In the genomic region with DNA sequence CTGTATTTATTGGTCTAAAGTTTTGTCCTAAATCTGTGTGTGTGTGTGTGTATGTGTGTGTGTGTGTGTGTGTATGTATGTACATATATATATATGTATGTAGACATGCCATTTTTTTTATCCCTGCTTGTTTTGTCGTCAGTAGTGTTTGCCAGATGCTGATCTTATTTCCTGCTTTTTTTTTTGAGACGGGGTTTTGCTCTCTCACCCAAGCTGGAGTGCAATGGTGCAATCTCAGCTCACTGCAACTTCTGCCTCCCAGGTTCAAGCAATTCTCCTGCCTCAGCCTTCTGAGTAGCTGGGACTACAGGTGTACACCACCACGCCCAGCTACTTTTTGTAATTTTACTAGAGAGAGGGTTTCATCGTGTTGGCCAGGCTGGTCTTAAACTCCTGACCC, we compare ENCODE assay signal across 8 cellular contexts. TPM values are rescaled to one million over a fixed set of nuclear protein-coding genes. Genes with fewer than 3 reads are reported as not detected.
DNase-seq lines count a peak whose midpoint lies in the region; ATAC-seq and TF ChIP-seq lines count a peak whose summit lies in the region.
"Not testable (repeated sequence)": the region's sequence is repeated elsewhere in the genome, so short reads cannot be mapped to it uniquely, and the experiment has no call there.

No MANE protein-coding gene starts in this region.

- not testable (repeated sequence) for DNase-seq in Calu3; T-helper 17 cell; activated T-cell treated with anti-CD3 and anti-CD28 coated beads, Interleukin-2, amount 50 U/mL, for 72 hours; left ventricle myocardium inferior; thoracic aorta (ENCODE audit: low spot score)
- DNase-seq in MV-4-11 (lab: John Stamatoyannopoulos, UW) (peak; percentile 50), choroid plexus epithelial cell (ENCODE audit: low read depth) (peak; percentile 46)
- DNase-seq in naive thymus-derived CD8-positive, alpha-beta T cell, result peak in 1 of 10 donors; percentile 23

- peaks cover 54% of the 10 kb centered on the region for H3K4me1 Mint-ChIP-seq in Calu3 (ENCODE audit: low read depth, unreplicated experiment)
- peaks cover 55% of the 10 kb centered on the region for H3K4me1 Mint-ChIP-seq in T-helper 17 cell
- peaks cover 94% of the 10 kb centered on the region for H3K4me1 Mint-ChIP-seq in activated T-cell treated with anti-CD3 and anti-CD28 coated beads, Interleukin-2, amount 50 U/mL, for 72 hours (ENCODE audit: low read depth)
- H3K4me1 Mint-ChIP-seq in naive thymus-derived CD8-positive, alpha-beta T cell, result peaks cover 31 to 93% (median 79%) of the 10 kb centered on the region in 4 donors

- ATAC-seq in T-helper 17 cell; activated T-cell treated with anti-CD3 and anti-CD28 coated beads, Interleukin-2, amount 50 U/mL, for 72 hours (replicated peaks in 1 of 2); naive thymus-derived CD8-positive, alpha-beta T cell; thoracic aorta (ENCODE audit: insufficient number of reproducible peaks, low FRiP score, low read depth): not testable (repeated sequence)

- H3K27ac Mint-ChIP-seq in Calu3 (ENCODE audit: unreplicated experiment) (peak overlapping the region; percentile 21), T-helper 17 cell (peak overlapping the region; percentile 89)
- H3K27ac Mint-ChIP-seq in activated T-cell treated with anti-CD3 and anti-CD28 coated beads, Interleukin-2, amount 50 U/mL, for 72 hours, result peak overlapping the region; percentile 33
- H3K27ac Mint-ChIP-seq in naive thymus-derived CD8-positive, alpha-beta T cell, result peak overlapping the region; percentile 13 to 90 (median 70)

- not testable (repeated sequence) for H3K36me3 ChIP-seq in left ventricle myocardium inferior, thoracic aorta

- not testable (repeated sequence) for H3K9me3 ChIP-seq in T-helper 17 cell (ENCODE audit: control insufficient read depth, low read length, poor library complexity, severe bottlenecking); left ventricle myocardium inferior (replicated peaks); thoracic aorta

- TF ChIP-seq CTCF in Calu3 (IDR thresholded peaks at IDR 0.05; ENCODE audit: unreplicated experiment); choroid plexus epithelial cell (conservative IDR thresholded peaks at IDR 0.05; ENCODE audit: low read depth, low read length); left ventricle myocardium inferior (IDR thresholded peaks at IDR 0.05; ENCODE audit: borderline replicate concordance); thoracic aorta (IDR thresholded peaks at IDR 0.05): not testable (repeated sequence)

- not testable (repeated sequence) for H3K9me3 Mint-ChIP-seq in Calu3 (ENCODE audit: low read depth, unreplicated experiment); activated T-cell treated with anti-CD3 and anti-CD28 coated beads, Interleukin-2, amount 50 U/mL, for 72 hours; naive thymus-derived CD8-positive, alpha-beta T cell

- H3K4me3 Mint-ChIP-seq in Calu3 (ENCODE audit: low read depth, unreplicated experiment) (peak overlapping the region; percentile 57), T-helper 17 cell (peak overlapping the region; percentile 80)
- H3K4me3 Mint-ChIP-seq in activated T-cell treated with anti-CD3 and anti-CD28 coated beads, Interleukin-2, amount 50 U/mL, for 72 hours, result peak overlapping the region; percentile 54 to 72
- peak overlapping the region; percentile 25 to 82 (median 66) for H3K4me3 Mint-ChIP-seq in naive thymus-derived CD8-positive, alpha-beta T cell

- H3K4me3 ChIP-seq in choroid plexus epithelial cell (ENCODE audit: low read depth, low read length), result not testable (repeated sequence)
- H3K4me3 ChIP-seq in left ventricle myocardium inferior, result peak overlapping the region; percentile 39
- H3K4me3 ChIP-seq in thoracic aorta, result peak overlapping the region; percentile 40

- POLR2A ChIA-PET in naive thymus-derived CD8-positive, alpha-beta T cell (lab: Charles Lee), result interaction anchor here (0.7 kb wide), 1 partner anchor 213 kb away, joined by 6 read pairs; no protein-coding TSS in a partner anchor

- intact Hi-C loops in Calu3 (cut with micrococcal nuclease; ENCODE audit: unreplicated experiment), result loop anchor here (10.0 kb wide), 1 partner anchor 121 kb away; no protein-coding TSS in a partner anchor
- intact Hi-C loops in left ventricle myocardium inferior (cut with micrococcal nuclease), result not testable (repeated sequence)

- not testable (repeated sequence) for H3K36me3 Mint-ChIP-seq in Calu3 (ENCODE audit: insufficient read depth, unreplicated experiment); T-helper 17 cell (ENCODE audit: low read depth); activated T-cell treated with anti-CD3 and anti-CD28 coated beads, Interleukin-2, amount 50 U/mL, for 72 hours (ENCODE audit: insufficient read depth in 2 of 2); naive thymus-derived CD8-positive, alpha-beta T cell

- H3K27me3 ChIP-seq in left ventricle myocardium inferior (ENCODE audit: low read depth); thoracic aorta (replicated peaks; ENCODE audit: insufficient read depth): not testable (repeated sequence)

- not testable (repeated sequence) for H3K27me3 Mint-ChIP-seq in Calu3 (ENCODE audit: unreplicated experiment); T-helper 17 cell; activated T-cell treated with anti-CD3 and anti-CD28 coated beads, Interleukin-2, amount 50 U/mL, for 72 hours (ENCODE audit: low read depth); naive thymus-derived CD8-positive, alpha-beta T cell

- BruUV-seq in Calu3 (replicated peaks; lab: Mats Ljungman, UMichigan), result not testable (repeated sequence)

- CTCF ChIA-PET in Calu3 (lab: Charles Lee), result interaction anchor here (0.6 to 0.8 kb wide), 2 partner anchors 17 to 90 kb away, joined by 3 read pairs; no protein-coding TSS in a partner anchor

- peaks cover 90% of the 10 kb centered on the region for H3K4me1 ChIP-seq in left ventricle myocardium inferior
- H3K4me1 ChIP-seq in thoracic aorta (ENCODE audit: control insufficient read depth in 1 of 2, low read depth in 2 of 2), result peaks cover 27 to 44% of the 10 kb centered on the region in 2 donors

- peak overlapping the region; percentile 32 for H3K27ac ChIP-seq in left ventricle myocardium inferior (replicated peaks)
- not testable (repeated sequence) for H3K27ac ChIP-seq in thoracic aorta

RNA-seq across cellular contexts. Expression of gene USP25, which starts 6.1 kb away (rescaled TPM):
- total RNA-seq in Calu3 (2022) (21.8 and 22.1 TPM in 2 replicates), T-helper 17 cell (10 to 100 TPM; 52.0 to 66.7 TPM), left ventricle myocardium inferior (53.2 TPM), thoracic aorta (10 to 100 TPM; 32.0 to 43.5 TPM)
- total RNA-seq in activated T-cell treated with anti-CD3 and anti-CD28 coated beads, Interleukin-2, amount 50 U/mL, for 72 hours, result 10 to 100 TPM; 37.4 to 37.6 TPM
- 10 to 100 TPM; 73.6 to 83.2 TPM for total RNA-seq in naive thymus-derived CD8-positive, alpha-beta T cell
- 10 to 100 TPM in 2 of 3 donors, 1 to 10 TPM in 1; 8.9 to 32.8 (median 19.4) TPM for polyA plus RNA-seq in naive thymus-derived CD8-positive, alpha-beta T cell

Comparison
In these comparisons a context has a peak if more than half of its experiments do, and no peak if none do; other contexts are left out.
1. H3K27ac Mint-ChIP-seq: peak in every context shown above with its lines; median percentile 89 in T-helper 17 cell; 70 in naive thymus-derived CD8-positive, alpha-beta T cell; 33 in activated T-cell treated with anti-CD3 and anti-CD28 coated beads, Interleukin-2, amount 50 U/mL, for 72 hours; 21 in Calu3.